27 cellular contexts compared by ENCODE assay signal in genomic region chr5:18008940-18009339, GRCh38.
"Had no signal": no experiment of that assay in that cellular context is flagged by ENCODE, and none has a peak within 500 bp of the region (broad histone marks: within the 10 kb centered on the region; RNA-seq: fewer than 3 reads in every experiment).

No MANE protein-coding gene starts in this region.

- H3K36me3 ChIP-seq: colonic mucosa, esophagus muscularis mucosa, esophagus squamous epithelium, gastrocnemius medialis, gastroesophageal sphincter, heart left ventricle, heart right ventricle had no signal

- ATAC-seq: effector memory CD8-positive, alpha-beta T cell; esophagus mucosa; foreskin keratinocyte; gastrocnemius medialis; gastroesophageal sphincter; heart left ventricle; heart right ventricle had no signal

- H3K9me3 ChIP-seq: colonic mucosa, esophagus muscularis mucosa, esophagus squamous epithelium, gastrocnemius medialis, gastroesophageal sphincter had no signal

- H3K27ac ChIP-seq: colonic mucosa, coronary artery, dorsolateral prefrontal cortex, epithelial cell of prostate, esophagus muscularis mucosa, esophagus squamous epithelium, foreskin keratinocyte, gastrocnemius medialis, gastroesophageal sphincter, heart left ventricle, heart right ventricle, hepatocyte had no signal

- H3K27me3 ChIP-seq: colonic mucosa, dorsolateral prefrontal cortex, esophagus muscularis mucosa, esophagus squamous epithelium, foreskin keratinocyte, gastrocnemius medialis, gastroesophageal sphincter, heart left ventricle, heart right ventricle, hepatocyte had no signal

- H3K4me1 ChIP-seq: colonic mucosa, esophagus muscularis mucosa, esophagus squamous epithelium, foreskin keratinocyte, gastrocnemius medialis, gastroesophageal sphincter, heart left ventricle, heart right ventricle had no signal

- H3K4me2 ChIP-seq: hepatocyte had no signal

- H3K79me2 ChIP-seq: hepatocyte had no signal

- FAIRE-seq: endothelial cell of umbilical vein, frontal cortex had no signal

- H2AFZ ChIP-seq: hepatocyte had no signal

- H3K4me3 ChIP-seq: colonic mucosa, coronary artery, dorsolateral prefrontal cortex, esophagus muscularis mucosa, esophagus squamous epithelium, gastrocnemius medialis, gastroesophageal sphincter, heart left ventricle, heart right ventricle, hepatocyte had no signal

- DNase-seq: colonic mucosa; cortex of kidney; dermis blood vessel endothelial cell; dorsolateral prefrontal cortex; effector CD4-positive, alpha-beta T cell; effector CD8-positive, alpha-beta T cell; effector memory CD4-positive, alpha-beta T cell; effector memory CD8-positive, alpha-beta T cell; endodermal cell; erythroblast; esophagus squamous epithelium; foreskin fibroblast; foreskin keratinocyte; foreskin melanocyte; gastrocnemius medialis; glutamatergic neuron; head of caudate nucleus; heart left ventricle; heart right ventricle had no signal
